Comparison of ENCODE assay signal across 29 cellular contexts in genomic region chr3:11165457-11165856, GRCh38. TPM values are rescaled to one million over a fixed set of nuclear protein-coding genes. Genes with fewer than 3 reads are reported as not detected.
"Had no signal": no experiment of that assay in that cellular context is flagged by ENCODE, and none has a peak within 500 bp of the region (broad histone marks: within the 10 kb centered on the region; RNA-seq: fewer than 3 reads in every experiment).

No MANE protein-coding gene starts in this region.

- H3K4me3 ChIP-seq: cardiac muscle cell, K562, Peyer's patch, SJSA1 had no signal

- H3K4me1 ChIP-seq: Peyer's patch had no signal

- H3K9me3 ChIP-seq: Peyer's patch, SJSA1 had no signal

- H3K27me3 ChIP-seq: brain microvascular endothelial cell, cardiac muscle cell, Peyer's patch, SJSA1 had no signal

- ATAC-seq: activated CD8-positive, alpha-beta memory T cell treated with anti-CD3 and anti-CD28 coated beads, Interleukin-2, amount 10 ng/mL, durations not matched to agents 7 days and 5 days; activated naive CD4-positive, alpha-beta T cell treated with anti-CD3 and anti-CD28 coated beads, Interleukin-2, amount 50 U/mL, for 72 hours; activated naive CD8-positive, alpha-beta T cell treated with anti-CD3 and anti-CD28 coated beads, Interleukin-2, amount 50 U/mL, for 24 hours; K562; SK-N-SH treated with all-trans-retinoic acid at 6 μM for 48 hours; WTC11 had no signal

- H3K27ac ChIP-seq: brain microvascular endothelial cell, cardiac muscle cell, Peyer's patch, SJSA1 had no signal

- DNase-seq: activated CD4-positive, alpha-beta T cell treated with anti-CD3 and anti-CD28 coated beads for 1 hour; activated CD4-positive, alpha-beta T cell treated with anti-CD3 and anti-CD28 coated beads, Interleukin-2, amount 10 ng/mL, durations not matched to agents 24 days and 14 days; activated CD4-positive, alpha-beta T cell treated with anti-CD3 and anti-CD28 coated beads, Interleukin-2, amount 50 U/mL, for 48 hours; activated CD8-positive, alpha-beta memory T cell treated with anti-CD3 and anti-CD28 coated beads, Interleukin-2, amount 10 ng/mL, durations not matched to agents 7 days and 5 days; activated effector memory CD4-positive, alpha-beta T cell treated with anti-CD3 and anti-CD28 coated beads, Interleukin-2, amount 50 U/mL, for 16 hours; activated naive CD4-positive, alpha-beta T cell treated with Interleukin-2 at 50 U/mL for 16 hours; activated naive CD8-positive, alpha-beta T cell treated with anti-CD3 and anti-CD28 coated beads, Interleukin-2, amount 50 U/mL, for 24 hours; activated T-cell treated with anti-CD3 and anti-CD28 coated beads, Interleukin-2, amount 50 U/mL, for 24 hours; amniotic stem cell; brain microvascular endothelial cell; Karpas-422; MM.1S; NCI-H1105; NCI-H1436; NCI-H1694 treated with DMSO at 0.1 percent for 48 hours; NCI-H2029 treated with DMSO at 0.1 percent for 48 hours; NCI-H345; NCI-H510A; NCI-H69; NK-92 treated with Interleukin-12 subunit alpha and Interleukin-12 subunit beta, amount 100 ng/mL, for 24 hours; Peyer's patch; SHP77; SW 1271 had no signal

- H3K36me3 ChIP-seq: brain microvascular endothelial cell, cardiac muscle cell, Peyer's patch had no signal

RNA-seq across cellular contexts. Expression of gene HRH1, which starts 11.2 kb away (rescaled TPM):
- total RNA-seq: cardiac muscle cell, WTC11 had no signal
